Comparison of ENCODE assay signal across 25 cellular contexts in genomic region chr16:80703391-80704071, GRCh38.
"Had no signal": no experiment of that assay in that cellular context is flagged by ENCODE, and none has a peak within 500 bp of the region (broad histone marks: within the 10 kb centered on the region; RNA-seq: fewer than 3 reads in every experiment).

No MANE protein-coding gene starts in this region.

- H3K27ac ChIP-seq: brain microvascular endothelial cell had no signal

- ATAC-seq: activated CD8-positive, alpha-beta T cell treated with anti-CD3 and anti-CD28 coated beads, Interleukin-2, amount 10 ng/mL, durations not matched to agents 7 days and 5 days; activated T-cell treated with anti-CD3 and anti-CD28 coated beads, Interleukin-2, amount 50 U/mL, for 4 hours; activated T-helper 17 cell treated with anti-CD3 and anti-CD28 coated beads, Interleukin-2, amount 50 U/mL, for 72 hours; T-helper 17 cell; WTC11 had no signal

- H3K27ac Mint-ChIP-seq: activated CD8-positive, alpha-beta T cell treated with anti-CD3 and anti-CD28 coated beads, Interleukin-2, amount 10 ng/mL, durations not matched to agents 7 days and 5 days; activated naive CD4-positive, alpha-beta T cell treated with anti-CD3 and anti-CD28 coated beads for 36 hours; activated naive CD8-positive, alpha-beta T cell; activated T-helper 17 cell treated with anti-CD3 and anti-CD28 coated beads, Interleukin-2, amount 50 U/mL, for 72 hours; IgD-negative memory B cell; WTC11 had no signal

- H3K36me3 ChIP-seq: brain microvascular endothelial cell had no signal

- H3K36me3 Mint-ChIP-seq: WTC11 had no signal

- DNase-seq: activated CD4-positive, alpha-beta T cell treated with anti-CD3 and anti-CD28 coated beads for 48 hours; activated CD4-positive, alpha-beta T cell treated with anti-CD3 and anti-CD28 coated beads, Interleukin-2, amount 50 U/mL, for 4 hours; activated CD4-positive, CD25-positive, alpha-beta regulatory T cell treated with anti-CD3 and anti-CD28 coated beads, Interleukin-2, amount 50 U/mL, for 72 hours; activated CD8-positive, alpha-beta T cell treated with anti-CD3 and anti-CD28 coated beads, Interleukin-2, amount 10 ng/mL, durations not matched to agents 7 days and 5 days; activated gamma-delta T cell; activated naive CD4-positive, alpha-beta T cell treated with anti-CD3 and anti-CD28 coated beads for 36 hours; activated T-cell treated with anti-CD3 and anti-CD28 coated beads, Interleukin-2, amount 50 U/mL, for 4 hours; amygdala; brain microvascular endothelial cell; KG1; NCI-H1048; NCI-H146; NCI-H1930; NCI-H345; NCI-H510A; NCI-H526 treated with DMSO at 0.1 percent for 48 hours; NK-92 treated with Interleukin-12 subunit alpha and Interleukin-12 subunit beta, amount 100 ng/mL, for 24 hours; SHP77 treated with DMSO at 0.1 percent for 48 hours; T-helper 17 cell; T-helper 9 cell had no signal

- H3K4me3 Mint-ChIP-seq: activated CD8-positive, alpha-beta T cell treated with anti-CD3 and anti-CD28 coated beads, Interleukin-2, amount 10 ng/mL, durations not matched to agents 7 days and 5 days; activated naive CD4-positive, alpha-beta T cell treated with anti-CD3 and anti-CD28 coated beads for 36 hours; activated naive CD8-positive, alpha-beta T cell; activated T-cell treated with anti-CD3 and anti-CD28 coated beads, Interleukin-2, amount 50 U/mL, for 4 hours; activated T-helper 17 cell treated with anti-CD3 and anti-CD28 coated beads, Interleukin-2, amount 50 U/mL, for 72 hours; T-helper 17 cell; WTC11 had no signal

- H3K9me3 Mint-ChIP-seq: activated T-cell treated with anti-CD3 and anti-CD28 coated beads, Interleukin-2, amount 50 U/mL, for 4 hours had no signal

- FAIRE-seq: astrocyte had no signal

- H3K27me3 Mint-ChIP-seq: activated naive CD8-positive, alpha-beta T cell; activated T-helper 17 cell treated with anti-CD3 and anti-CD28 coated beads, Interleukin-2, amount 50 U/mL, for 72 hours; IgD-negative memory B cell; T-helper 17 cell had no signal

- H3K27me3 ChIP-seq: brain microvascular endothelial cell had no signal
